ENCODE assay signal across 21 cellular contexts in genomic region chr10:110169586-110169985, GRCh38.
"Had no signal": no experiment of that assay in that cellular context is flagged by ENCODE, and none has a peak within 500 bp of the region (broad histone marks: within the 10 kb centered on the region; RNA-seq: fewer than 3 reads in every experiment).

No MANE protein-coding gene starts in this region.

- H3K4me2 ChIP-seq: KMS-11 had no signal

- H3K9ac ChIP-seq: KMS-11 had no signal

- DNase-seq: activated CD4-positive, alpha-beta T cell treated with anti-CD3 and anti-CD28 coated beads for 4 hours; activated effector memory CD4-positive, alpha-beta T cell treated with Interleukin-2 at 50 U/mL for 16 hours; activated naive CD4-positive, alpha-beta T cell; activated T-cell treated with anti-CD3 and anti-CD28 coated beads, Interleukin-2, amount 50 U/mL, for 1 hour; aorta; body of pancreas; central memory CD4-positive, alpha-beta T cell; NCI-H1092; NCI-H1417; NCI-H1694; NCI-H2029 treated with DMSO at 0.1 percent for 48 hours; NCI-H345; NCI-H510A; NCI-H526 treated with DMSO at 0.1 percent for 48 hours; OCI-M1; Right ventricle myocardium superior; RPMI8226 had no signal

- H3K27ac Mint-ChIP-seq: activated naive CD4-positive, alpha-beta T cell treated with anti-CD3 and anti-CD28 coated beads, Interleukin-2, amount 50 U/mL, for 24 hours; T-helper 1 cell treated with Interleukin-12 subunit alpha and Interleukin-12 subunit beta and Interleukin-4 antibody, amounts not matched to agents 30 μg/mL and 1 μg/mL, for 36 hours had no signal

- H3K27ac ChIP-seq: body of pancreas, KMS-11, SJSA1 had no signal

- H3K4me3 ChIP-seq: body of pancreas, SJSA1 had no signal

- H3K4me3 Mint-ChIP-seq: activated naive CD4-positive, alpha-beta T cell treated with anti-CD3 and anti-CD28 coated beads, Interleukin-2, amount 50 U/mL, for 24 hours; T-helper 1 cell treated with Interleukin-12 subunit alpha and Interleukin-12 subunit beta and Interleukin-4 antibody, amounts not matched to agents 30 μg/mL and 1 μg/mL, for 36 hours had no signal

- H3K27me3 ChIP-seq: body of pancreas had no signal

- H3K9me3 Mint-ChIP-seq: activated naive CD4-positive, alpha-beta T cell treated with anti-CD3 and anti-CD28 coated beads, Interleukin-2, amount 50 U/mL, for 24 hours; T-helper 1 cell treated with Interleukin-12 subunit alpha and Interleukin-12 subunit beta and Interleukin-4 antibody, amounts not matched to agents 30 μg/mL and 1 μg/mL, for 36 hours had no signal

- H3K36me3 ChIP-seq: SJSA1 had no signal

- H3K9me3 ChIP-seq: body of pancreas, SJSA1 had no signal
